Comparison of ENCODE assay signal across 16 cellular contexts in the genomic region with DNA sequence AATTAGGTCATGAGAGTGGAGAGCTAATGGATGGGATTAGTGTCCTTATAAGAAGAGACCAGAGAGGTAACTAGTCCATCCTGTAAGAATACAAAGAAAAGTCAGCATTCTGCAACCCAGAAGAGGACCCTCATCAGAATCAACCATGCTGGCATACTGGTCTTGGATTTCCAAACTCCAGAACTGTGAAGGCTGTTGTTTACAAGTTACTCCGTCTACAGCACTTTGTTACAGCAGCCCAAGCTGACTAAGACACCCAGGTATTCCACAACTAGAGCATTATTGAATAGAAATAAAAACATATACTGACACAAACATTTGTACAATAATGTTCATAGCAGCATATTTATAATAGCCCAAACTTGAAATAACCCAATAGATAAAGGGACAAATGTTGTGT.
A peak's percentile ranks its signal among the peaks of the same experiment; 100 is the strongest.
DNase-seq lines count a peak whose midpoint lies in the region; FAIRE-seq lines count a peak whose summit lies in the region.
"Had no signal": no experiment of that assay in that cellular context is flagged by ENCODE, and none has a peak within 500 bp of the region (broad histone marks: within the 10 kb centered on the region; RNA-seq: fewer than 3 reads in every experiment).

No MANE protein-coding gene starts in this region.

- no peak for DNase-seq in HTR-8/SVneo (ENCODE audit: insufficient read length, low spot score)
- DNase-seq in amniotic epithelial cell (ENCODE audit: low read depth): peak; percentile 57
- DNase-seq in iris pigment epithelial cell (ENCODE audit: low read depth): peak; percentile 83
- no peak for DNase-seq in NCI-H1105 (lab: John Stamatoyannopoulos, UW)
- DNase-seq in activated T-cell treated with anti-CD3 and anti-CD28 coated beads, Interleukin-2, amount 50 U/mL, for 1 hour: no peak
- no peak for DNase-seq in NCI-H2171 (lab: John Stamatoyannopoulos, UW)
- DNase-seq: ACHN; Caco-2; CD4-positive, alpha-beta T cell; DMS79; GDM1; H7 had no signal

- peak; percentile 26 for FAIRE-seq in HTR-8/SVneo (lab: Jason Lieb, UNC)
- FAIRE-seq: A204.1, D721Med, GM12892, GM18507 had no signal

Comparison
In these comparisons a context has a peak if more than half of its experiments do, and no peak if none do; other contexts are left out.
1. DNase-seq: peak in amniotic epithelial cell (single experiment) and iris pigment epithelial cell (single experiment); none in HTR-8/SVneo (single experiment), NCI-H1105 (single experiment), activated T-cell treated with anti-CD3 and anti-CD28 coated beads, Interleukin-2, amount 50 U/mL, for 1 hour (single experiment) and NCI-H2171 (single experiment).